Comparison of ENCODE assay signal across 8 cellular contexts in the genomic region with DNA sequence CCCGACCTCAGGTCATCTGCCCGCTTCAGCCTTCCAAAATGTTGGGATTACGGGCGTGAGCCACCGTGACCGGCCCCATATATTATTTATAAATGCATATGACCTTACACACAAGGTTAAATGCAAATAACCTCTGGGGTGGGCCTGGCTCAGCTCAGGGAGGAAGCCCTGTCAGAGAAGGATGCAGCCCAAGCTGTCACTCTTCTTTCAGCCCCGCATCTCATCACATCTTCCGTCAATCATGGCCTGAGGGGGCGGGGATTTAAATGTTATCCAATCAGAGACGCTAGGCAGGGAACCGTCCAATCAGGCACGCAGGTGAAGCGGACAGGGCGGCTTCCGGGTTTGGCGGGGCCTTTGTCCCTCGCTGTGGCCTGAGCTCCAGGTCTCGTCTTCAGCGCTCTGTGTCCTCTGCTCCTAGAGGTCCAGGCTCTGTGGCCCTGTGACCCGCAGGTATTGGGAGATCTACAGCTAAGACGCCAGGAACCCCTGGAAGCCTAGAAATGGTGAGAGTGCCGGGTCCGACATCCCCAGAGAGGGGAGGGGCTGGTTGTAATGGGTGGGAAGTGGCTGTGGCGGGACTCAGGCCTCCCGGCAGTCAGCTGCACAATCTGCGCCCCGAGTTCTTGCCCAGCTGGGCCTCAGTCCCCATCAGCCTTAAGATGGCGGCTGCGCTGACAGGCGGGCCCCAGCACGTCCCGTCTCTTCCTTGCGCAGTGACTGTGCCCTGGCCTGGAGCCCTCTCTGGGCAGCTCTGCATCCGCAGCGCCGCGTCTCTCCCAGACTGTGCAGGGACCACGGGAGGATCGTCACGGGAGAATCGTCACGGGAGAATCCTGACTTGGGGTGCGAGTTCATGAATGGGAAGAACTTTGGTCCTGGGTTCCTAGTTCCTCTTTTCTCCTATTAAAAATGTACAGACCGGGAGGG. TPM values are rescaled to one million over a fixed set of nuclear protein-coding genes. Genes with fewer than 3 reads are reported as not detected.
A peak's percentile ranks its signal among the peaks of the same experiment; 100 is the strongest.
DNase-seq lines count a peak whose midpoint lies in the region; ATAC-seq, FAIRE-seq and TF ChIP-seq lines count a peak whose summit lies in the region.

ZNF430 (plus strand) TSS at position 360 of the 930 bp plus-strand sequence; CDS start at position 504, 144 bp downstream.

- H3K56ac ChIP-seq in IMR-90 (ENCODE audit: extremely low read depth, insufficient read depth, low read length) = peak within 1 kb of the TSS; percentile 64

- H3K27ac ChIP-seq in IMR-90 (ENCODE audit: insufficient read depth, low read length) = peak within 1 kb of the TSS; percentile 81
- H3K27ac ChIP-seq in epithelial cell of prostate = peak within 1 kb of the TSS; percentile 99

- no peak for TF ChIP-seq CTCF in D721Med (IDR thresholded peaks at IDR 0.05; ENCODE audit: insufficient read depth, missing control alignments)
- no peak for TF ChIP-seq CTCF in IMR-90 (conservative IDR thresholded peaks at IDR 0.05; ENCODE audit: low read depth, low read length)
- TF ChIP-seq CTCF in mucosa of descending colon (IDR thresholded peaks at IDR 0.05) = no peak

- peak within 1 kb of the TSS; percentile 77 for H3K4me2 ChIP-seq in IMR-90 (ENCODE audit: low read depth, low read length)

- H2BK5ac ChIP-seq in IMR-90 (ENCODE audit: low read depth, low read length, poor library complexity, severe bottlenecking) = peak within 1 kb of the TSS; percentile 77

- H2BK120ac ChIP-seq in IMR-90 (ENCODE audit: low read depth, low read length) = no peak within 1 kb of the TSS; the same call in 1 of the 2 replicates

- BruUV-seq in IMR-90 (replicated peaks; lab: Mats Ljungman, UMichigan) = TSS peak; percentile 54

- H3K9ac ChIP-seq in IMR-90 (ENCODE audit: low read depth, low read length) = peak within 1 kb of the TSS; percentile 81

- H3K4me1 ChIP-seq in IMR-90 (ENCODE audit: control insufficient read depth, insufficient read depth, low read length) (0 out of 2 replicates have a peak, but pooled peaks cover 3% of the 10 kb centered on the region), mucosa of descending colon (ENCODE audit: low read depth) (peaks cover 4% of the 10 kb centered on the region)

- peak; percentile 71; the same call in 1 of the 2 replicates for TF ChIP-seq POLR2A in IMR-90 (IDR thresholded peaks at IDR 0.05; ENCODE audit: low read depth, low read length)

- POLR2A ChIA-PET in IMR-90 (lab: Charles Lee; ENCODE audit: unreplicated experiment) = interaction anchor here (0.5 to 1.1 kb wide), 2 partner anchors 11 to 49 kb away, joined by 3 read pairs; no protein-coding TSS in a partner anchor

- FAIRE-seq in D721Med (lab: Jason Lieb, UNC) = peak; percentile 38

- no peak within 1 kb of the TSS for H2BK15ac ChIP-seq in IMR-90 (ENCODE audit: low read depth, low read length)

- H3K4me3 ChIP-seq in IMR-90 (ENCODE audit: insufficient read depth, low read depth, low read length) (peak within 1 kb of the TSS; percentile 82), mucosa of descending colon (peak within 1 kb of the TSS; percentile 70)

- peak within 1 kb of the TSS; percentile 93 for H4K91ac ChIP-seq in IMR-90 (ENCODE audit: insufficient read depth, low read depth, low read length)

- peak within 1 kb of the TSS; percentile 87 to 94 for H4K8ac ChIP-seq in IMR-90 (ENCODE audit: low read depth in 2 of 2, low read length in 2 of 2)

- peak; percentile 41 for DNase-seq in D721Med (ENCODE audit: insufficient read length, low spot score)
- peak; percentile 90 for DNase-seq in IMR-90
- DNase-seq in OCI-M1 (lab: John Stamatoyannopoulos, UW) = peak; percentile 99
- peak; percentile 95 for DNase-seq in activated T-cell treated with anti-CD3 and anti-CD28 coated beads for 24 hours (ENCODE audit: low read depth)
- DNase-seq in epithelial cell of prostate (ENCODE audit: low read depth, low spot score) = peak; percentile 55
- peak; percentile 91 to 98 (median 92) for DNase-seq in mucosa of descending colon
- peak; percentile 88 for DNase-seq in stimulated activated CD8-positive, alpha-beta memory T cell treated with anti-CD3 and anti-CD28 coated beads, Interleukin-4, amount 100 ng/mL, for 24 hours (ENCODE audit: low read depth)

- H2BK20ac ChIP-seq in IMR-90 (ENCODE audit: low read depth, low read length) = no peak within 1 kb of the TSS

- peak within 1 kb of the TSS; percentile 78 for H3K23ac ChIP-seq in IMR-90 (ENCODE audit: low read depth, low read length)

- peak within 1 kb of the TSS; percentile 82 for H3K14ac ChIP-seq in IMR-90 (replicated peaks; ENCODE audit: low read depth, low read length)

- H3K9me3 ChIP-seq in IMR-90 (ENCODE audit: control insufficient read depth, insufficient read depth, low read length) (no peaks in the 10 kb centered on the region), mucosa of descending colon (no peaks in the 10 kb centered on the region)

- H3K4ac ChIP-seq in IMR-90 (ENCODE audit: low read depth, low read length) = peak within 1 kb of the TSS; percentile 79

- peak within 1 kb of the TSS; percentile 62 for H2AK9ac ChIP-seq in IMR-90 (replicated peaks; ENCODE audit: low read depth, low read length, poor library complexity)

- H3K79me1 ChIP-seq in IMR-90 (ENCODE audit: low read depth in 1 of 2, low read length in 2 of 2) = peaks cover 13 to 20% of the 10 kb centered on the region in 2 experiments; a peak in 3 of 4 replicates

- CTCF ChIA-PET in IMR-90 (lab: Yijun Ruan, JAX) = no interaction called here

- peak within 1 kb of the TSS; percentile 98 for H2AFZ ChIP-seq in IMR-90 (replicated peaks; ENCODE audit: low read length, poor library complexity)

- in situ Hi-C loops in IMR-90 (cut with MboI; ENCODE audit: low sequenced_read_pairs) = no loop called here

- dilution Hi-C loops in IMR-90 (cut with HindIII; ENCODE audit: low sequenced_read_pairs, unreplicated experiment) = no loop called here

- peak within 1 kb of the TSS; percentile 75 for H4K5ac ChIP-seq in IMR-90 (ENCODE audit: low read depth, low read length)

- H3K9me1 ChIP-seq in IMR-90 (ENCODE audit: insufficient read depth, low read length) = no peaks in the 10 kb centered on the region

- peaks cover 6% of the 10 kb centered on the region for H3K36me3 ChIP-seq in IMR-90 (ENCODE audit: control insufficient read depth, insufficient read depth, low read length)
- no peaks in the 10 kb centered on the region for H3K36me3 ChIP-seq in mucosa of descending colon (ENCODE audit: low read depth)

- peak within 1 kb of the TSS; percentile 43; the same call in 1 of the 2 replicates for H3K18ac ChIP-seq in IMR-90 (ENCODE audit: low read depth, low read length)

- WGBS in IMR-90 (ENCODE audit: extremely low coverage in 2 of 2, insufficient read length in 1 of 2), 2 experiments = no CpG with 5 or more reads among the region's 44 CpGs

- H2AK5ac ChIP-seq in IMR-90 (ENCODE audit: low read depth, low read length) = no peak within 1 kb of the TSS

- no peaks in the 10 kb centered on the region for H3K27me3 ChIP-seq in IMR-90 (ENCODE audit: control insufficient read depth, insufficient read depth, low read length)

- no peaks in the 10 kb centered on the region for H4K20me1 ChIP-seq in IMR-90 (ENCODE audit: insufficient read depth, low read length)

- TF ChIP-seq RAD21 in IMR-90 (IDR thresholded peaks at IDR 0.05; ENCODE audit: low read length) = no peak

- peak; percentile 92 for ATAC-seq in GM21526 (IDR thresholded peaks at IDR 0.05; ENCODE audit: low FRiP score, unreplicated experiment)
- peak; percentile 97 for ATAC-seq in IMR-90 (ENCODE audit: low read depth)
- peak; percentile 100 for ATAC-seq in mucosa of descending colon

- intact Hi-C loops in IMR-90 (cut with micrococcal nuclease) (loop anchor here (5.0 to 10.0 kb wide), 2 partner anchors 98 to 124 kb away; partner anchors contain the start of genes ZNF431 and ZNF85), mucosa of descending colon (cut with DNase I, micrococcal nuclease) (no loop called here)

TF ChIP-seq in IMR-90, 13 proteins besides CTCF, POLR2A, EP300 and RAD21:
- TF ChIP-seq NFE2L2 (IDR thresholded peaks at IDR 0.05; ENCODE audit: low read depth, low read length) (no peak), MAZ (IDR thresholded peaks at IDR 0.05; ENCODE audit: borderline replicate concordance, low read depth, low read length) (peak; percentile 22; the same call in 1 of the 2 replicates), FOS (IDR thresholded peaks at IDR 0.05; ENCODE audit: low read depth, low read length) (peak; percentile 15; the same call in 1 of the 2 replicates), MXI1 (IDR thresholded peaks at IDR 0.05; ENCODE audit: borderline replicate concordance, low read depth, low read length) (0 out of 2 replicates have a peak, but pooled peaks have one; percentile 49), CEBPB (IDR thresholded peaks at IDR 0.05; ENCODE audit: low read depth, low read length) (no peak), RCOR1 (IDR thresholded peaks at IDR 0.05; ENCODE audit: insufficient replicate concordance, low read length) (no peak), CHD1 (IDR thresholded peaks at IDR 0.05; ENCODE audit: low read depth, low read length) (no peak)
- TF ChIP-seq, protein P1, sequence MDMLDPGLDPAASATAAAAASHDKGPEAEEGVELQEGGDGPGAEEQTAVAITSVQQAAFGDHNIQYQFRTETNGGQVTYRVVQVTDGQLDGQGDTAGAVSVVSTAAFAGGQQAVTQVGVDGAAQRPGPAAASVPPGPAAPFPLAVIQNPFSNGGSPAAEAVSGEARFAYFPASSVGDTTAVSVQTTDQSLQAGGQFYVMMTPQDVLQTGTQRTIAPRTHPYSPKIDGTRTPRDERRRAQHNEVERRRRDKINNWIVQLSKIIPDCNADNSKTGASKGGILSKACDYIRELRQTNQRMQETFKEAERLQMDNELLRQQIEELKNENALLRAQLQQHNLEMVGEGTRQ (IDR thresholded peaks at IDR 0.05; ENCODE audit: low read depth, low read length) = no peak

RNA-seq across cellular contexts. Expression of gene ZNF430, which starts in this region (rescaled TPM):
- total RNA-seq in IMR-90 (2012; rRNA removed) (7.2 and 8.4 TPM in 2 replicates), mucosa of descending colon (10 to 100 TPM in 2 of 3 donors, 1 to 10 TPM in 1; 9.7 to 13.1 (median 12.5) TPM)
- 3.0 and 5.4 TPM in 2 replicates for polyA plus RNA-seq in IMR-90 (2012; rRNA removed)
- 1.8 and 4.1 TPM in 2 replicates for polyA plus RNA-seq in IMR-90 (2012; cell fraction: cytosol; rRNA removed)
- polyA plus RNA-seq in IMR-90 (2012; cell fraction: nucleus; rRNA removed; ENCODE audit: low replicate concordance) = 3.0 and 5.9 TPM in 2 replicates

Comparison
In these comparisons a context has a peak if more than half of its experiments do, and no peak if none do; other contexts are left out.
1. Peak in every context shown above with its lines: DNase-seq, ATAC-seq, H3K4me3 ChIP-seq and H3K27ac ChIP-seq.
2. DNase-seq: peak in every context shown above with its lines; median percentile 99 in OCI-M1; 95 in activated T-cell treated with anti-CD3 and anti-CD28 coated beads for 24 hours; 92 in mucosa of descending colon; 90 in IMR-90; 88 in stimulated activated CD8-positive, alpha-beta memory T cell treated with anti-CD3 and anti-CD28 coated beads, Interleukin-4, amount 100 ng/mL, for 24 hours; 55 in epithelial cell of prostate; 41 in D721Med.